ENCODE assay signal across 27 cellular contexts in the genomic region with DNA sequence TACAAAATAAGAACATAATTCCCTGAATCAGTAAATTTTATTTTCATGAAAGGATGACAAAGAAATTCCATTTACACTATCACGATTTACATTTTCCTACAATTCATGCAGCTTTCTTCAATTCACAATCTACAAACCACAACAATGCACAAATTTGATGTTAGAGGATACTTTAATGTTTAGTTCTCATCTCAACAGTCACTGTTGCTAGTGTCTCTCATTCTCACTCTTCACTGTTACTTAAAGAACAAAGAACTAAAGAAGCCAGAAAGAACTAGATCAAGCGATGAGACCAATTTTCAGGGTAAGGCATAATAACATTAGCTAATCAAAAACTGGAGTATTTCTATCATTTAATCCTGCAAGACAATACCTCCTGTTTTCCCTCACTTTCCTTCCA.
DNase-seq lines count a peak whose midpoint lies in the region; ATAC-seq and TF ChIP-seq lines count a peak whose summit lies in the region.
"Had no signal": no experiment of that assay in that cellular context is flagged by ENCODE, and none has a peak within 500 bp of the region (broad histone marks: within the 10 kb centered on the region; RNA-seq: fewer than 3 reads in every experiment).

No MANE protein-coding gene starts in this region.

- H3K27me3 Mint-ChIP-seq in natural killer cell (ENCODE audit: low read depth in 2 of 2) (no peaks in the 10 kb centered on the region), WTC11 (ENCODE audit: low read depth) (no peaks in the 10 kb centered on the region), endothelial cell (ENCODE audit: unreplicated experiment) (no peaks in the 10 kb centered on the region), type B pancreatic cell (no peaks in the 10 kb centered on the region)
- H3K27me3 Mint-ChIP-seq in natural killer cell treated with Interleukin-12 subunit alpha and Interleukin-12 subunit beta and Interleukin-15 and Interleukin-18, amount 100 ng/mL, for 72 hours: no peaks in the 10 kb centered on the region

- intact Hi-C loops in natural killer cell (cut with micrococcal nuclease): no loop called here

- H3K27ac ChIP-seq in coronary artery: no peak overlapping the region
- H3K27ac ChIP-seq: brain microvascular endothelial cell, C4-2B, right lobe of liver, SJCRH30, suprapubic skin had no signal

- H3K4me1 Mint-ChIP-seq in natural killer cell: peaks cover 76 to 83% of the 10 kb centered on the region in 2 donors
- peaks cover 57 to 69% of the 10 kb centered on the region in 2 donors for H3K4me1 Mint-ChIP-seq in natural killer cell treated with Interleukin-12 subunit alpha and Interleukin-12 subunit beta and Interleukin-15 and Interleukin-18, amount 100 ng/mL, for 72 hours (ENCODE audit: low read depth in 2 of 2)
- H3K4me1 Mint-ChIP-seq in WTC11: peaks cover 87% of the 10 kb centered on the region
- H3K4me1 Mint-ChIP-seq in endothelial cell (ENCODE audit: unreplicated experiment): peaks cover 35% of the 10 kb centered on the region
- peaks cover 29% of the 10 kb centered on the region for H3K4me1 Mint-ChIP-seq in type B pancreatic cell (ENCODE audit: unreplicated experiment)

- H3K36me3 Mint-ChIP-seq in natural killer cell: no peaks in the 10 kb centered on the region
- H3K36me3 Mint-ChIP-seq in natural killer cell treated with Interleukin-12 subunit alpha and Interleukin-12 subunit beta and Interleukin-15 and Interleukin-18, amount 100 ng/mL, for 72 hours: peaks cover 11% of the 10 kb centered on the region
- H3K36me3 Mint-ChIP-seq in WTC11: no peaks in the 10 kb centered on the region
- H3K36me3 Mint-ChIP-seq in endothelial cell (ENCODE audit: low read depth, unreplicated experiment): no peaks in the 10 kb centered on the region
- peaks cover 40% of the 10 kb centered on the region for H3K36me3 Mint-ChIP-seq in type B pancreatic cell

- peak overlapping the region; percentile 5 to 18 for H3K27ac Mint-ChIP-seq in natural killer cell
- H3K27ac Mint-ChIP-seq in natural killer cell treated with Interleukin-12 subunit alpha and Interleukin-12 subunit beta and Interleukin-15 and Interleukin-18, amount 100 ng/mL, for 72 hours: peak overlapping the region in 1 of 2 donors; percentile 5
- H3K27ac Mint-ChIP-seq in WTC11: peak overlapping the region; percentile 61
- H3K27ac Mint-ChIP-seq in endothelial cell (ENCODE audit: unreplicated experiment): peak overlapping the region; percentile 15
- peak overlapping the region; percentile 48 for H3K27ac Mint-ChIP-seq in type B pancreatic cell

- CTCF ChIA-PET in WTC11 (lab: Charles Lee): no interaction called here

- ATAC-seq in natural killer cell: no peak
- ATAC-seq in natural killer cell treated with Interleukin-12 subunit alpha and Interleukin-12 subunit beta and Interleukin-15 and Interleukin-18, amount 100 ng/mL, for 72 hours: no peak
- ATAC-seq in WTC11: no peak
- ATAC-seq: activated CD4-positive, CD25-positive, alpha-beta regulatory T cell treated with anti-CD3 and anti-CD28 coated beads, Interleukin-2, amount 50 U/mL, for 24 hours; HCT116; heart left ventricle; right lobe of liver had no signal

- TF ChIP-seq CTCF in natural killer cell (IDR thresholded peaks at IDR 0.05) (no peak), WTC11 (IDR thresholded peaks at IDR 0.05) (no peak), endothelial cell (IDR thresholded peaks at IDR 0.05; ENCODE audit: unreplicated experiment) (no peak), type B pancreatic cell (conservative IDR thresholded peaks at IDR 0.05) (no peak), coronary artery (IDR thresholded peaks at IDR 0.05) (no peak)

- H3K4me3 Mint-ChIP-seq in natural killer cell: no peak overlapping the region
- no peak overlapping the region for H3K4me3 Mint-ChIP-seq in natural killer cell treated with Interleukin-12 subunit alpha and Interleukin-12 subunit beta and Interleukin-15 and Interleukin-18, amount 100 ng/mL, for 72 hours
- no peak overlapping the region for H3K4me3 Mint-ChIP-seq in WTC11
- H3K4me3 Mint-ChIP-seq in endothelial cell (ENCODE audit: unreplicated experiment): no peak overlapping the region
- H3K4me3 Mint-ChIP-seq in type B pancreatic cell: no peak overlapping the region
- H3K4me3 Mint-ChIP-seq: nephron had no signal

- H3K9me3 Mint-ChIP-seq in natural killer cell (no peaks in the 10 kb centered on the region), WTC11 (no peaks in the 10 kb centered on the region), endothelial cell (ENCODE audit: unreplicated experiment) (no peaks in the 10 kb centered on the region), type B pancreatic cell (peaks cover 26% of the 10 kb centered on the region)
- no peaks in the 10 kb centered on the region for H3K9me3 Mint-ChIP-seq in natural killer cell treated with Interleukin-12 subunit alpha and Interleukin-12 subunit beta and Interleukin-15 and Interleukin-18, amount 100 ng/mL, for 72 hours
- H3K9me3 Mint-ChIP-seq: nephron had no signal

- POLR2A ChIA-PET in WTC11 (lab: Charles Lee): interaction anchor here (0.5 kb wide), 1 partner anchor 522 kb away, joined by 3 read pairs; no protein-coding TSS in a partner anchor

- H3K4me3 ChIP-seq in coronary artery: no peak overlapping the region
- H3K4me3 ChIP-seq: heart left ventricle, right lobe of liver, SJCRH30, suprapubic skin had no signal

- DNase-seq in natural killer cell (no peak), WTC11 (ENCODE audit: low spot score) (no peak), endothelial cell (ENCODE audit: low spot score) (no peak), type B pancreatic cell (ENCODE audit: extremely low spot score, unreplicated experiment) (no peak), NCI-H2196 treated with DMSO at 0.1 percent for 48 hours (lab: John Stamatoyannopoulos, UW; ENCODE audit: unreplicated experiment) (no peak), coronary artery (ENCODE audit: low spot score) (no peak), SKM-1 treated with dmso at 0.1 percent for 144 hours (lab: John Stamatoyannopoulos, UW; ENCODE audit: unreplicated experiment) (no peak)
- no peak for DNase-seq in natural killer cell treated with Interleukin-12 subunit alpha and Interleukin-12 subunit beta and Interleukin-15 and Interleukin-18, amount 100 ng/mL, for 72 hours (ENCODE audit: low spot score)
- DNase-seq: brain microvascular endothelial cell; effector CD4-positive, alpha-beta T cell; heart left ventricle; KG1; kidney; midbrain; MM.1S; NCI-H1417; NCI-H2029 treated with DMSO at 0.1 percent for 48 hours; NCI-H2227 treated with DMSO at 0.1 percent for 48 hours; NCI-H774; right lobe of liver; SJCRH30; stimulated activated CD4-positive, alpha-beta T cell treated with anti-CD3 and anti-CD28 coated beads, Interleukin-2, amount 100 ng/mL, for 48 hours had no signal

TF ChIP-seq in WTC11, 78 proteins besides CTCF, POLR2A, EP300 and RAD21:
- TF ChIP-seq FOXJ3 (CRISPR knock-in tag; IDR thresholded peaks at IDR 0.05; ENCODE audit: borderline replicate concordance) (no peak), TEAD4 (CRISPR knock-in tag; IDR thresholded peaks at IDR 0.05) (no peak), NR2C2 (CRISPR knock-in tag; IDR thresholded peaks at IDR 0.05) (no peak), ATF1 (CRISPR knock-in tag; IDR thresholded peaks at IDR 0.05) (no peak)
- TF ChIP-seq, protein P1, sequence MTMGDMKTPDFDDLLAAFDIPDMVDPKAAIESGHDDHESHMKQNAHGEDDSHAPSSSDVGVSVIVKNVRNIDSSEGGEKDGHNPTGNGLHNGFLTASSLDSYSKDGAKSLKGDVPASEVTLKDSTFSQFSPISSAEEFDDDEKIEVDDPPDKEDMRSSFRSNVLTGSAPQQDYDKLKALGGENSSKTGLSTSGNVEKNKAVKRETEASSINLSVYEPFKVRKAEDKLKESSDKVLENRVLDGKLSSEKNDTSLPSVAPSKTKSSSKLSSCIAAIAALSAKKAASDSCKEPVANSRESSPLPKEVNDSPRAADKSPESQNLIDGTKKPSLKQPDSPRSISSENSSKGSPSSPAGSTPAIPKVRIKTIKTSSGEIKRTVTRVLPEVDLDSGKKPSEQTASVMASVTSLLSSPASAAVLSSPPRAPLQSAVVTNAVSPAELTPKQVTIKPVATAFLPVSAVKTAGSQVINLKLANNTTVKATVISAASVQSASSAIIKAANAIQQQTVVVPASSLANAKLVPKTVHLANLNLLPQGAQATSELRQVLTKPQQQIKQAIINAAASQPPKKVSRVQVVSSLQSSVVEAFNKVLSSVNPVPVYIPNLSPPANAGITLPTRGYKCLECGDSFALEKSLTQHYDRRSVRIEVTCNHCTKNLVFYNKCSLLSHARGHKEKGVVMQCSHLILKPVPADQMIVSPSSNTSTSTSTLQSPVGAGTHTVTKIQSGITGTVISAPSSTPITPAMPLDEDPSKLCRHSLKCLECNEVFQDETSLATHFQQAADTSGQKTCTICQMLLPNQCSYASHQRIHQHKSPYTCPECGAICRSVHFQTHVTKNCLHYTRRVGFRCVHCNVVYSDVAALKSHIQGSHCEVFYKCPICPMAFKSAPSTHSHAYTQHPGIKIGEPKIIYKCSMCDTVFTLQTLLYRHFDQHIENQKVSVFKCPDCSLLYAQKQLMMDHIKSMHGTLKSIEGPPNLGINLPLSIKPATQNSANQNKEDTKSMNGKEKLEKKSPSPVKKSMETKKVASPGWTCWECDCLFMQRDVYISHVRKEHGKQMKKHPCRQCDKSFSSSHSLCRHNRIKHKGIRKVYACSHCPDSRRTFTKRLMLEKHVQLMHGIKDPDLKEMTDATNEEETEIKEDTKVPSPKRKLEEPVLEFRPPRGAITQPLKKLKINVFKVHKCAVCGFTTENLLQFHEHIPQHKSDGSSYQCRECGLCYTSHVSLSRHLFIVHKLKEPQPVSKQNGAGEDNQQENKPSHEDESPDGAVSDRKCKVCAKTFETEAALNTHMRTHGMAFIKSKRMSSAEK (CRISPR knock-in tag; IDR thresholded peaks at IDR 0.05; ENCODE audit: borderline replicate concordance): no peak
